Comparison of ENCODE assay signal across 8 cellular contexts in the genomic region with DNA sequence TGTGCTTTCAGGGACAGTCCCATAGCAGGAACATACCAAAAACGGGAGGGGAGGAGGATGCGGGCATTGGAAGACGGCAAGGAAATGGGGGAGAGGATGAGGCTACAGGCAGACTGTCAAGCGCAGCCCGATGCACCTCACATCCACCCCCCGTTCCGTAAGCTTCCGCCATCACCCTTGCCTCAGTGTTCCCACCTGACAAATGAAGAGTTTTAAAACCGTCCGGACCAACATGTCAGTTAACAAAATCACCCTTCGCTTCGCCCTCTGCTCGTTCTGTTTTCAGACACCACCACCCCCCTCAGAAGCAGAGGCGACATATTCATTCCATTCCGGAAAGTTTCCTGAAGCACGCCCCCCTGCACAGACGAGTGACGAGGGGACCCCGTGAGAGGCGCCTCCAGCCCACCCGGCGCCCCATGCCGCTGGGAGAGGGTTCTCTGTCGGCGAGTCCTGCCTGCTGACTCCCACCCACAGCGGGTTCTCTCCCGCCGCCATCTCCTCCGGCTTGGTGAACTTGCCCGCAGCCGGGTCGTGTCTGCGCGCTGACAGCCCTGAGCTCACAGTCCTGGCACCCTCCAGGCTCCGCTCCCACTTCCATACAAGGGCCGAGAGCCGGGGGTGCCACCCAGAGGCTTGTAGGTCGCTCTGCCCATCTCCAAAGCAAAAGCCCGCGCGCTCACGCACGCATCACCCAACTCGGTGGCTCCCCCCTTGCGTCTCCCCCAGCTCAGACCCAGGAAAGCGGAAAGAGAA. TPM values are rescaled to one million over a fixed set of nuclear protein-coding genes. Genes with fewer than 3 reads are reported as not detected.
DNase-seq lines count a peak whose midpoint lies in the region; ATAC-seq, FAIRE-seq and TF ChIP-seq lines count a peak whose summit lies in the region.

No MANE protein-coding gene starts in this region.

- no peaks in the 10 kb centered on the region for H3K36me3 ChIP-seq in esophagus muscularis mucosa
- H3K36me3 ChIP-seq in prostate gland, result no peaks in the 10 kb centered on the region
- no peaks in the 10 kb centered on the region for H3K36me3 ChIP-seq in kidney (ENCODE audit: control insufficient read depth in 1 of 2, insufficient read depth in 2 of 2, low read length in 2 of 2)

- 10% methylated on average over 23 of the region's 46 CpGs for WGBS in esophagus muscularis mucosa
- WGBS in prostate gland, result 3% methylated on average over 46 of the region's 46 CpGs

- no peaks in the 10 kb centered on the region for H3K9me3 ChIP-seq in esophagus muscularis mucosa
- H3K9me3 ChIP-seq in prostate gland, result no peaks in the 10 kb centered on the region
- peaks cover 0 to 2% of the 10 kb centered on the region in 2 donors for H3K9me3 ChIP-seq in kidney (ENCODE audit: control insufficient read depth in 1 of 2, low read length in 2 of 2)

- no peak overlapping the region for H3K9ac ChIP-seq in kidney (ENCODE audit: low read length in 2 of 2)

- no peak for TF ChIP-seq EP300 in esophagus muscularis mucosa (IDR thresholded peaks at IDR 0.05)

- H3K27me3 ChIP-seq in esophagus muscularis mucosa (peaks cover 0 to 12% (median 0%) of the 10 kb centered on the region in 4 donors), prostate gland (replicated peaks; ENCODE audit: insufficient read depth) (no peaks in the 10 kb centered on the region)

- no peak for ATAC-seq in GM21423 (IDR thresholded peaks at IDR 0.05; ENCODE audit: unreplicated experiment)

- H3K4me3 ChIP-seq in esophagus muscularis mucosa (peak overlapping the region; percentile 71 to 92 (median 76)), prostate gland (peak overlapping the region; percentile 48 to 50), foreskin fibroblast (ENCODE audit: low read depth in 1 of 2, low read length in 2 of 2) (no peak overlapping the region), kidney (ENCODE audit: low read length in 2 of 2) (peak overlapping the region in 1 of 2 donors; percentile 25)

- peak; percentile 80 for TF ChIP-seq POLR2A in esophagus muscularis mucosa (IDR thresholded peaks at IDR 0.05; ENCODE audit: low read depth)
- TF ChIP-seq POLR2A in prostate gland (IDR thresholded peaks at IDR 0.05), result no peak

- FAIRE-seq in kidney (lab: Jason Lieb, UNC), result no peak

- TF ChIP-seq CTCF in esophagus muscularis mucosa (IDR thresholded peaks at IDR 0.05), result peak in 1 of 3 experiments; percentile 6
- TF ChIP-seq CTCF in prostate gland (IDR thresholded peaks at IDR 0.05), result no peak
- TF ChIP-seq CTCF in foreskin fibroblast (IDR thresholded peaks at IDR 0.05; ENCODE audit: low read depth, low read length), result no peak
- TF ChIP-seq CTCF in kidney (IDR thresholded peaks at IDR 0.05; ENCODE audit: borderline replicate concordance, extremely low read depth, insufficient read depth), result no peak

- intact Hi-C loops in esophagus muscularis mucosa (cut with DNase I) (no loop called here), prostate gland (cut with DNase I) (loop anchor here (5.0 to 10.0 kb wide), 2 partner anchors 92 to 170 kb away; no protein-coding TSS in a partner anchor), kidney (cut with DNase I) (loop anchor here (10.0 kb wide), 1 partner anchor 80 kb away; no protein-coding TSS in a partner anchor)

- H3K27ac ChIP-seq in esophagus muscularis mucosa (replicated peaks in 1 of 4), result peak overlapping the region; percentile 90 to 97 (median 96)
- H3K27ac ChIP-seq in prostate gland, result peak overlapping the region; percentile 75 to 78
- H3K27ac ChIP-seq in kidney (ENCODE audit: low read depth in 2 of 2, low read length in 2 of 2), result no peak overlapping the region

- peak; percentile 53 for DNase-seq in Daoy (ENCODE audit: low read depth)
- peak; percentile 67 for DNase-seq in activated CD4-positive, alpha-beta T cell treated with anti-CD3 and anti-CD28 coated beads for 48 hours
- no peak for DNase-seq in esophagus muscularis mucosa (ENCODE audit: extremely low spot score)
- no peak for DNase-seq in prostate gland (ENCODE audit: low spot score)
- DNase-seq in foreskin fibroblast, result no peak
- no peak for DNase-seq in kidney
- no peak for DNase-seq in NCI-H345 (lab: John Stamatoyannopoulos, UW)

- H3K4me1 ChIP-seq in esophagus muscularis mucosa (peaks cover 62 to 93% (median 85%) of the 10 kb centered on the region in 4 donors), prostate gland (replicated peaks) (peaks cover 2% of the 10 kb centered on the region), kidney (ENCODE audit: control insufficient read depth in 1 of 2, insufficient read depth in 1 of 2, low read depth in 1 of 2, low read length in 2 of 2) (peaks cover 0 to 10% of the 10 kb centered on the region in 2 donors)

RNA-seq across cellular contexts. Expression of a gene that starts 1.5 kb away (rescaled TPM):
- total RNA-seq in Daoy (2014; rRNA removed; shearing (Covaris generic)), result 1.0 and 1.3 TPM in 2 replicates
- total RNA-seq in esophagus muscularis mucosa (100 to 1,000 TPM in 1 of 4 donors, 10 to 100 TPM in 3; 21.7 to 130 (median 58.6) TPM), prostate gland (10 to 100 TPM; 10.2 to 35.3 TPM), kidney (10.4 TPM)
- polyA plus RNA-seq in kidney (ENCODE audit: insufficient read depth, low read depth, low replicate concordance), result 0.86 TPM

Comparison
In these comparisons a context has a peak if more than half of its experiments do, and no peak if none do; other contexts are left out.
1. DNase-seq: peak in Daoy (single experiment) and activated CD4-positive, alpha-beta T cell treated with anti-CD3 and anti-CD28 coated beads for 48 hours (single experiment); none in esophagus muscularis mucosa (single experiment), prostate gland (single experiment), foreskin fibroblast (0 of 2), kidney (single experiment) and NCI-H345 (single experiment).
2. H3K27ac ChIP-seq: peak in esophagus muscularis mucosa (4 of 4) and prostate gland (2 of 2); none in kidney (0 of 2).
3. H3K4me3 ChIP-seq: peak in esophagus muscularis mucosa (4 of 4) and prostate gland (2 of 2); none in foreskin fibroblast (0 of 2).